ENCODE assay signal across 30 cellular contexts in genomic region chr10:62471718-62472117, GRCh38.
"Had no signal": no experiment of that assay in that cellular context is flagged by ENCODE, and none has a peak within 500 bp of the region (broad histone marks: within the 10 kb centered on the region; RNA-seq: fewer than 3 reads in every experiment).

No MANE protein-coding gene starts in this region.

- H3K36me3 ChIP-seq: breast epithelium, MG63, Peyer's patch, SJSA1 had no signal

- H3K27me3 ChIP-seq: breast epithelium, MG63, Peyer's patch, SJSA1 had no signal

- H3K4me3 Mint-ChIP-seq: activated CD8-positive, alpha-beta T cell treated with anti-CD3 and anti-CD28 coated beads, Interleukin-2, amount 10 ng/mL, durations not matched to agents 7 days and 5 days; activated naive CD8-positive, alpha-beta T cell treated with anti-CD3 and anti-CD28 coated beads, Interleukin-2, amount 50 U/mL, for 24 hours; activated T-helper 1 cell treated with anti-CD3 and anti-CD28 coated beads, Interleukin-12 subunit alpha, Interleukin-12 subunit beta, Interleukin-2, Interleukin-4 antibody, amounts not matched to agents 30 ng/mL and 10 ng/mL and 1 ng/mL, durations not matched to agents 14 hours and 24 hours and 36 hours; T-helper 17 cell; WTC11 had no signal

- H3K27ac Mint-ChIP-seq: activated CD8-positive, alpha-beta T cell treated with anti-CD3 and anti-CD28 coated beads, Interleukin-2, amount 10 ng/mL, durations not matched to agents 7 days and 5 days; activated naive CD4-positive, alpha-beta T cell treated with anti-CD3 and anti-CD28 coated beads, Interleukin-2, amount 50 U/mL, for 72 hours; activated naive CD8-positive, alpha-beta T cell treated with anti-CD3 and anti-CD28 coated beads, Interleukin-2, amount 50 U/mL, for 24 hours; activated T-helper 1 cell treated with anti-CD3 and anti-CD28 coated beads, Interleukin-12 subunit alpha, Interleukin-12 subunit beta, Interleukin-2, Interleukin-4 antibody, amounts not matched to agents 30 ng/mL and 10 ng/mL and 1 ng/mL, durations not matched to agents 14 hours and 24 hours and 36 hours; T-helper 17 cell; WTC11 had no signal

- ATAC-seq: activated CD8-positive, alpha-beta T cell treated with anti-CD3 and anti-CD28 coated beads, Interleukin-2, amount 10 ng/mL, durations not matched to agents 7 days and 5 days; activated naive CD4-positive, alpha-beta T cell treated with anti-CD3 and anti-CD28 coated beads, Interleukin-2, amount 50 U/mL, for 72 hours; activated naive CD8-positive, alpha-beta T cell treated with anti-CD3 and anti-CD28 coated beads, Interleukin-2, amount 50 U/mL, for 24 hours; T-helper 17 cell; WTC11 had no signal

- H3K36me3 Mint-ChIP-seq: activated naive CD4-positive, alpha-beta T cell treated with anti-CD3 and anti-CD28 coated beads, Interleukin-2, amount 50 U/mL, for 72 hours; WTC11 had no signal

- H3K4me3 ChIP-seq: breast epithelium, MG63, Peyer's patch, SJSA1 had no signal

- H3K9me3 Mint-ChIP-seq: activated naive CD4-positive, alpha-beta T cell treated with anti-CD3 and anti-CD28 coated beads, Interleukin-2, amount 50 U/mL, for 72 hours; activated T-helper 1 cell treated with anti-CD3 and anti-CD28 coated beads, Interleukin-12 subunit alpha, Interleukin-12 subunit beta, Interleukin-2, Interleukin-4 antibody, amounts not matched to agents 30 ng/mL and 10 ng/mL and 1 ng/mL, durations not matched to agents 14 hours and 24 hours and 36 hours had no signal

- H3K4me1 Mint-ChIP-seq: activated naive CD8-positive, alpha-beta T cell treated with anti-CD3 and anti-CD28 coated beads, Interleukin-2, amount 50 U/mL, for 24 hours had no signal

- H3K27ac ChIP-seq: breast epithelium, Peyer's patch, RWPE1, SJSA1 had no signal

- DNase-seq: activated CD4-positive, alpha-beta T cell treated with anti-CD3 and anti-CD28 coated beads for 48 hours; activated CD4-positive, alpha-beta T cell treated with anti-CD3 and anti-CD28 coated beads, Interleukin-2, amount 50 U/mL, for 4 hours; activated CD4-positive, CD25-positive, alpha-beta regulatory T cell treated with anti-CD3 and anti-CD28 coated beads, Interleukin-2, amount 50 U/mL, for 72 hours; activated CD8-positive, alpha-beta memory T cell treated with anti-CD3 and anti-CD28 coated beads, Interleukin-2, amount 50 U/mL, for 48 hours; activated CD8-positive, alpha-beta T cell treated with anti-CD3 and anti-CD28 coated beads, Interleukin-2, amount 10 ng/mL, durations not matched to agents 7 days and 5 days; activated effector memory CD4-positive, alpha-beta T cell treated with anti-CD3 and anti-CD28 coated beads, Interleukin-2, amount 50 U/mL, for 16 hours; activated naive CD4-positive, alpha-beta T cell treated with Interleukin-2 at 50 U/mL for 16 hours; activated naive CD8-positive, alpha-beta T cell treated with anti-CD3 and anti-CD28 coated beads, Interleukin-2, amount 50 U/mL, for 24 hours; activated T-cell treated with anti-CD3 and anti-CD28 coated beads, Interleukin-2, amount 50 U/mL, for 1 hour; anterior cingulate cortex; caudate nucleus; MG63; MV-4-11; NCI-H1105; NCI-H1436; NCI-H1694 treated with DMSO at 0.1 percent for 48 hours; NCI-H2029 treated with DMSO at 0.1 percent for 48 hours; NCI-H345; NCI-H510A treated with DMSO at 0.1 percent for 48 hours; NCI-H69; Peyer's patch; Right ventricle myocardium superior; T-helper 17 cell; T-helper 9 cell had no signal

- H3K9me3 ChIP-seq: breast epithelium, MG63, Peyer's patch, SJSA1 had no signal

- H3K4me1 ChIP-seq: breast epithelium, Peyer's patch, SJSA1 had no signal
